ENCODE assay signal across 23 cellular contexts in genomic region chr3:105062853-105063252, GRCh38.
DNase-seq lines count a peak whose midpoint lies in the region; ATAC-seq, FAIRE-seq and TF ChIP-seq lines count a peak whose summit lies in the region.
"Had no signal": no experiment of that assay in that cellular context is flagged by ENCODE, and none has a peak within 500 bp of the region (broad histone marks: within the 10 kb centered on the region; RNA-seq: fewer than 3 reads in every experiment).

No MANE protein-coding gene starts in this region.

- ATAC-seq in gastroesophageal sphincter, result no peak
- ATAC-seq in GM18907 (IDR thresholded peaks at IDR 0.05; ENCODE audit: unreplicated experiment), result no peak
- ATAC-seq: lower lobe of right lung; stimulated activated memory B cell treated with anti-CD40 and anti-IgM and Interleukin-4, amounts not matched to agents 10 μg/mL and 1 μg/mL and 100 μg/mL, for 72 hours had no signal

- no peak for TF ChIP-seq EP300 in gastroesophageal sphincter (IDR thresholded peaks at IDR 0.05)

- no peak for FAIRE-seq in small intestine (lab: Jason Lieb, UNC)
- FAIRE-seq: GM19239 had no signal

- H3K4me3 ChIP-seq in small intestine (ENCODE audit: low read depth in 1 of 2, low read length in 2 of 2) (no peak overlapping the region), gastroesophageal sphincter (no peak overlapping the region)
- H3K4me3 ChIP-seq: dorsolateral prefrontal cortex, lower lobe of right lung, neural progenitor cell, prostate gland, thoracic aorta had no signal

- H3K36me3 ChIP-seq in small intestine (ENCODE audit: control insufficient read depth in 2 of 2, insufficient read depth in 2 of 2, low read length in 2 of 2) (no peaks in the 10 kb centered on the region), gastroesophageal sphincter (no peaks in the 10 kb centered on the region)
- H3K36me3 ChIP-seq: lower lobe of right lung, neural progenitor cell, prostate gland, thoracic aorta had no signal

- 8 to 17% (median 16%) methylated on average over 3 of the region's 3 CpGs for WGBS in small intestine, 3 donors
- 38 to 49% methylated on average over 3 of the region's 3 CpGs for WGBS in gastroesophageal sphincter (ENCODE audit: low coverage in 1 of 2), 2 donors

- DNase-seq in DMS79 treated with DMSO at 0.1 percent for 48 hours (lab: John Stamatoyannopoulos, UW), result peak; percentile 37
- DNase-seq in DMS79 (lab: John Stamatoyannopoulos, UW), result no peak
- DNase-seq in NCI-H526 treated with DMSO at 0.1 percent for 48 hours (lab: John Stamatoyannopoulos, UW), result peak; percentile 58
- DNase-seq in fibroblast of peridontal ligament (ENCODE audit: extremely low read depth), result peak; percentile 55
- peak; percentile 65 for DNase-seq in small intestine
- DNase-seq in RPMI8226, result no peak
- DNase-seq: activated naive CD4-positive, alpha-beta T cell treated with Interleukin-2 at 50 U/mL for 16 hours; activated T-cell treated with anti-CD3 and anti-CD28 coated beads, Interleukin-2, amount 50 U/mL, for 24 hours; CD4-positive, alpha-beta memory T cell; dorsolateral prefrontal cortex; HFFc6; lower lobe of right lung; NCI-H2171 treated with DMSO at 0.1 percent for 48 hours; NK-92 treated with Interleukin-12 subunit alpha and Interleukin-12 subunit beta, amount 100 ng/mL, for 24 hours; SIG-M5 had no signal

- H3K27ac ChIP-seq in small intestine (ENCODE audit: low read depth in 1 of 2, low read length in 1 of 2) (no peak overlapping the region), gastroesophageal sphincter (no peak overlapping the region)
- H3K27ac ChIP-seq: 22Rv1, dorsolateral prefrontal cortex, lower lobe of right lung, neural progenitor cell, prostate gland, thoracic aorta had no signal

- no peaks in the 10 kb centered on the region for H3K4me1 ChIP-seq in small intestine (ENCODE audit: control insufficient read depth in 2 of 2, insufficient read depth in 1 of 2, low read depth in 1 of 2, low read length in 1 of 2)
- no peaks in the 10 kb centered on the region for H3K4me1 ChIP-seq in gastroesophageal sphincter
- H3K4me1 ChIP-seq: lower lobe of right lung, neural progenitor cell, prostate gland had no signal

- no peaks in the 10 kb centered on the region for H3K9me3 ChIP-seq in small intestine (ENCODE audit: control insufficient read depth, low read depth)
- no peaks in the 10 kb centered on the region for H3K9me3 ChIP-seq in gastroesophageal sphincter
- H3K9me3 ChIP-seq: lower lobe of right lung, prostate gland, thoracic aorta had no signal

- no peak for TF ChIP-seq CTCF in gastroesophageal sphincter (IDR thresholded peaks at IDR 0.05)

- no peaks in the 10 kb centered on the region for H3K27me3 ChIP-seq in small intestine (ENCODE audit: control insufficient read depth in 2 of 2, insufficient read depth in 2 of 2, low read length in 2 of 2)
- H3K27me3 ChIP-seq in gastroesophageal sphincter, result no peaks in the 10 kb centered on the region
- H3K27me3 ChIP-seq: dorsolateral prefrontal cortex, neural progenitor cell had no signal

- no peak for TF ChIP-seq POLR2A in gastroesophageal sphincter (IDR thresholded peaks at IDR 0.05)

Comparison
In these comparisons a context has a peak if more than half of its experiments do, and no peak if none do; other contexts are left out.
1. DNase-seq: peak in DMS79 treated with DMSO at 0.1 percent for 48 hours (single experiment), NCI-H526 treated with DMSO at 0.1 percent for 48 hours (single experiment), fibroblast of peridontal ligament (single experiment) and small intestine (single experiment); none in DMS79 (single experiment) and RPMI8226 (single experiment).